ENCODE assay signal across 3 cellular contexts in genomic region chr4:95171377-95171776, GRCh38.
DNase-seq lines count a peak whose midpoint lies in the region; ATAC-seq, FAIRE-seq and TF ChIP-seq lines count a peak whose summit lies in the region.
"Not testable (repeated sequence)": the region's sequence is repeated elsewhere in the genome, so short reads cannot be mapped to it uniquely, and the experiment has no call there.

No MANE protein-coding gene starts in this region.

- ATAC-seq in K562, result not testable (repeated sequence)

- FAIRE-seq in K562 (lab: Jason Lieb, UNC), result not testable (repeated sequence)

- not testable (repeated sequence) for DNase-seq in K562 (ENCODE audit: extremely low read depth in 1 of 4, low spot score in 3 of 4); dorsolateral prefrontal cortex

- CTCF ChIA-PET in HEK293 (lab: Yijun Ruan, JAX); K562 (lab: Yijun Ruan, JAX; ENCODE audit: low intra/inter-chr PET ratio): not testable (repeated sequence)

- TF ChIP-seq CTCF in HEK293 (tag by site-specific recombination; IDR thresholded peaks at IDR 0.05); K562 (IDR thresholded peaks at IDR 0.05 in 2 of 3, conservative IDR thresholded peaks at IDR 0.05 in 1 of 3; ENCODE audit: insufficient read depth in 2 of 3, low read depth in 1 of 3, low read length in 3 of 3); dorsolateral prefrontal cortex (IDR thresholded peaks at IDR 0.05 in 54 of 56, conservative IDR thresholded peaks at IDR 0.05 in 2 of 56; ENCODE audit: low read depth in 1 of 56, partially characterized antibody in 56 of 56): not testable (repeated sequence)

- not testable (repeated sequence) for H3K27ac ChIP-seq in HEK293 (ENCODE audit: extremely low read depth, low read depth, low read length); K562 (ENCODE audit: extremely low read depth, low read depth, low read length)
- peak overlapping the region in 50 of 59 donors; percentile 78 to 99 (median 94) for H3K27ac ChIP-seq in dorsolateral prefrontal cortex

- not testable (repeated sequence) for H3K9me3 ChIP-seq in HEK293 (ENCODE audit: control insufficient read depth, insufficient read depth, low read depth, low read length); K562 (replicated peaks; ENCODE audit: control insufficient read depth, insufficient read depth, low read depth, low read length)

- WGBS in K562 (ENCODE audit: insufficient coverage, low coverage, missing lambda C conversion rate), result 17% methylated on average over 1 of the region's 3 CpGs

- BruUV-seq in K562 (replicated peaks; lab: Mats Ljungman, UMichigan), result not testable (repeated sequence)

- not testable (repeated sequence) for TF ChIP-seq EP300 in K562 (IDR thresholded peaks at IDR 0.05; ENCODE audit: low read length)

- not testable (repeated sequence) for H3K9me1 ChIP-seq in K562 (ENCODE audit: control insufficient read depth, insufficient read depth, low read length)

- H3K79me2 ChIP-seq in K562 (ENCODE audit: control insufficient read depth, insufficient read depth, low read length), result not testable (repeated sequence)

- H3K4me1 ChIP-seq in HEK293 (ENCODE audit: control insufficient read depth, insufficient read depth, low read length); K562 (replicated peaks in 1 of 2; ENCODE audit: control insufficient read depth in 2 of 2, insufficient read depth in 2 of 2, low read length in 2 of 2): not testable (repeated sequence)

- not testable (repeated sequence) for H3K4me2 ChIP-seq in K562 (ENCODE audit: insufficient read depth, low read length)

- in situ Hi-C loops in K562 (cut with MboI), result loop anchor here (25.0 kb wide), 1 partner anchor 341 kb away; no protein-coding TSS in a partner anchor

- TF ChIP-seq POLR2A in K562 (conservative IDR thresholded peaks at IDR 0.05), result not testable (repeated sequence)

- not testable (repeated sequence) for TF ChIP-seq RAD21 in K562 (CRISPR knock-in tag; conservative IDR thresholded peaks at IDR 0.05 in 1 of 2, IDR thresholded peaks at IDR 0.05 in 1 of 2)

- not testable (repeated sequence) for H3K4me3 ChIP-seq in HEK293 (ENCODE audit: low read depth, low read length); K562; dorsolateral prefrontal cortex

- not testable (repeated sequence) for H3K27me3 ChIP-seq in K562 (ENCODE audit: control insufficient read depth in 2 of 2, insufficient read depth in 2 of 2, low read length in 2 of 2); dorsolateral prefrontal cortex

- H4K20me1 ChIP-seq in K562 (replicated peaks; ENCODE audit: control insufficient read depth, insufficient read depth, low read length), result not testable (repeated sequence)

- H3K36me3 ChIP-seq in HEK293 (ENCODE audit: control insufficient read depth in 2 of 2, insufficient read depth in 1 of 2, low read length in 2 of 2), result peaks cover 0 to 12% of the 10 kb centered on the region in 2 experiments; a peak in 1 of 3 replicates
- H3K36me3 ChIP-seq in K562 (ENCODE audit: control insufficient read depth, insufficient read depth, low read length), result not testable (repeated sequence)

- POLR2A ChIA-PET in HEK293 (lab: Yijun Ruan, JAX); K562 (lab: Yijun Ruan, JAX): not testable (repeated sequence)

- H2AFZ ChIP-seq in K562 (ENCODE audit: low read depth, low read length), result not testable (repeated sequence)

- H3K9ac ChIP-seq in K562 (ENCODE audit: insufficient read depth in 1 of 2, low read depth in 2 of 2, low read length in 2 of 2), result not testable (repeated sequence)

- intact Hi-C loops in K562 (cut with micrococcal nuclease); dorsolateral prefrontal cortex (cut with DNase I): not testable (repeated sequence)

TF ChIP-seq in HEK293, 187 proteins besides CTCF, POLR2A, EP300 and RAD21:
- peak; percentile 93 for TF ChIP-seq ZNF146 (tag by site-specific recombination; IDR thresholded peaks at IDR 0.05)
- 0 out of 2 replicates have a peak, but pooled peaks have one; percentile 48 for TF ChIP-seq ZNF280D (tag by site-specific recombination; IDR thresholded peaks at IDR 0.05)

TF ChIP-seq in K562, 482 proteins besides CTCF, POLR2A, EP300 and RAD21:
- TF ChIP-seq BCOR (IDR thresholded peaks at IDR 0.05), result peak; percentile 42; the same call in 1 of the 2 replicates
- peak; percentile 40 for TF ChIP-seq ZNF146 (CRISPR knock-in tag; IDR thresholded peaks at IDR 0.05; ENCODE audit: unreplicated experiment)
